In the genomic region with DNA sequence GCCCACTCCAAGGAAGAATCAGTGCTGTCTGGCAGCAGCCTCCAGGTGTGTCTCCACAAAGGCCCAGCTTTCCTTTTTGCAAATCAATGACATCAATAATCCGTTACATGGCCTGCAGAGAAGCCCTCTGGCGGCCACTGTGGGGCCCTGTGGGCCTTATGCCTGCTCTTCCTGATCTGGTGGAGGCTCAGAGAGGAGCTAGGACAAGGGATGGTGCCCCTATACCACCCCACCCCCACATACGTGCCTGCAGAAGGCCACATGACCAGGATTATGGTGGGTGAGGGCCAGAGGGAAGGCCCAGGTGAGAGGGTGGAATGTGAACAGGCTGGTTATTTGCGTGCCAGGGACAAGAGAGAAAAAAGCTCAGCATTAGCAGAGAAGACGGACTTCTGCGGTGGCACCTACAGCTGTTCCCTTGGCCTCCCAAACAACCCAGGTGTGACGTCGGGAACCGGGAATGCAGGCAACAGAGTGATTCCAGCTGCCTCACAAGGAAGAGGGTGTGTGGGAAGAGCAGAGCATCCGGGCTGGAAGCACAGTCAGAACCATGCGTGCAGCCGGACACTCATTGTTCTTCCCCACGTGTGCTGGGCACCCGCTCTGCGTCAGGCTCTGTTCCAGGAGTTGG, we compare ENCODE assay signal across 8 cellular contexts. TPM values are rescaled to one million over a fixed set of nuclear protein-coding genes. Genes with fewer than 3 reads are reported as not detected.
DNase-seq lines count a peak whose midpoint lies in the region; ATAC-seq and TF ChIP-seq lines count a peak whose summit lies in the region.

No MANE protein-coding gene starts in this region.

- in situ Hi-C loops in brain microvascular endothelial cell (cut with HindIII; ENCODE audit: low pct_ligation_motif_present, low sequenced_read_pairs), result no loop called here

- DNase-seq in EH (ENCODE audit: low read depth) (peak; percentile 43), LHCN-M2 (ENCODE audit: low read depth) (peak; percentile 24), brain microvascular endothelial cell (no peak), mucosa of descending colon (no peak), hypothalamus (lab: John Stamatoyannopoulos, UW) (no peak)

- no peaks in the 10 kb centered on the region for H3K4me1 ChIP-seq in mucosa of descending colon (ENCODE audit: low read depth)

- peak; percentile 44 for ATAC-seq in mucosa of descending colon
- ATAC-seq in GM19324 (IDR thresholded peaks at IDR 0.05; ENCODE audit: low FRiP score, unreplicated experiment), result no peak
- no peak for ATAC-seq in HG02798 (IDR thresholded peaks at IDR 0.05; ENCODE audit: poor library complexity, unreplicated experiment)
- no peak for ATAC-seq in GM18519 (IDR thresholded peaks at IDR 0.05; ENCODE audit: low FRiP score, unreplicated experiment)

- no peaks in the 10 kb centered on the region for H3K27me3 ChIP-seq in brain microvascular endothelial cell (replicated peaks)

- H3K4me3 ChIP-seq in brain microvascular endothelial cell (ENCODE audit: low read depth, low read length) (no peak overlapping the region), mucosa of descending colon (no peak overlapping the region)

- intact Hi-C loops in mucosa of descending colon (cut with DNase I, micrococcal nuclease), result no loop called here

- no peaks in the 10 kb centered on the region for H3K9me3 ChIP-seq in mucosa of descending colon

- H3K27ac ChIP-seq in brain microvascular endothelial cell, result no peak overlapping the region

- H3K36me3 ChIP-seq in brain microvascular endothelial cell (replicated peaks), result no peaks in the 10 kb centered on the region
- no peaks in the 10 kb centered on the region for H3K36me3 ChIP-seq in mucosa of descending colon (ENCODE audit: low read depth)

- peak; percentile 78 for TF ChIP-seq CTCF in brain microvascular endothelial cell (IDR thresholded peaks at IDR 0.05; ENCODE audit: low read depth, low read length, missing control alignments)
- no peak for TF ChIP-seq CTCF in mucosa of descending colon (IDR thresholded peaks at IDR 0.05)

RNA-seq across cellular contexts. Expression of a gene that starts 22.5 kb away (rescaled TPM):
- total RNA-seq in LHCN-M2 (2014; rRNA removed), result 113 and 123 TPM in 2 replicates
- polyA plus RNA-seq in LHCN-M2 (2012), result 86.8 TPM
- 10 to 100 TPM; 59.2 to 80.2 (median 61.8) TPM for total RNA-seq in mucosa of descending colon

RNA-seq across cellular contexts. Expression of a gene that starts 23.1 kb away (rescaled TPM):
- total RNA-seq in LHCN-M2 (2014; rRNA removed) (66.7 and 74.8 TPM in 2 replicates), mucosa of descending colon (10 to 100 TPM; 23.4 to 50.0 (median 49.3) TPM)
- 25.5 TPM for polyA plus RNA-seq in LHCN-M2 (2012)

RNA-seq across cellular contexts. Expression of a gene that starts 45.4 kb away (rescaled TPM):
- total RNA-seq in LHCN-M2 (2014; rRNA removed) (0.71 TPM in 1 of 2 replicates, not detected in the other), mucosa of descending colon (1 to 10 TPM in 2 of 3 donors, under 1 TPM in 1; 0.38 to 2.4 (median 1.4) TPM)
- 0.05 TPM for polyA plus RNA-seq in LHCN-M2 (2012)

Comparison
In these comparisons a context has a peak if more than half of its experiments do, and no peak if none do; other contexts are left out.
1. DNase-seq: peak in EH (single experiment) and LHCN-M2 (single experiment); none in brain microvascular endothelial cell (single experiment), mucosa of descending colon (0 of 3) and hypothalamus (0 of 51).